ENCODE assay signal across 8 cellular contexts in genomic region chr15:58628206-58629057, GRCh38.
DNase-seq lines count a peak whose midpoint lies in the region; ATAC-seq and TF ChIP-seq lines count a peak whose summit lies in the region.

No MANE protein-coding gene starts in this region.

- H3F3A ChIP-seq in SU-DHL-6 (ENCODE audit: insufficient read depth), result no peaks in the 10 kb centered on the region

- no peak overlapping the region for H2BK12ac ChIP-seq in neuronal stem cell (ENCODE audit: low read length)

- intact Hi-C loops in posterior cingulate gyrus (cut with DNase I), result no loop called here

- in situ Hi-C loops in GM13977 (cut with MboI; ENCODE audit: low pct_unique_long_range_greater_than_20kb, low sequenced_read_pairs, unreplicated experiment), result no loop called here

- peak overlapping the region; percentile 46 for H3K4me2 ChIP-seq in SU-DHL-6 (ENCODE audit: low read depth, low read length, poor library complexity, severe bottlenecking)
- H3K4me2 ChIP-seq in neuronal stem cell (ENCODE audit: insufficient read depth, low read length, poor library complexity, severe bottlenecking), result no peak overlapping the region

- H3K36me3 ChIP-seq in SU-DHL-6 (ENCODE audit: low read length), result peaks cover 6% of the 10 kb centered on the region; the same call in 1 of the 2 replicates
- H3K36me3 ChIP-seq in neuronal stem cell (replicated peaks in 1 of 2; ENCODE audit: control insufficient read depth in 2 of 2, insufficient read depth in 2 of 2, low read length in 2 of 2), result peaks cover 3 to 70% of the 10 kb centered on the region in 2 donors

- no peak overlapping the region for H3K23ac ChIP-seq in neuronal stem cell (ENCODE audit: low read depth, low read length, poor library complexity)

- no peaks in the 10 kb centered on the region for H4K20me1 ChIP-seq in SU-DHL-6 (ENCODE audit: low read depth, low read length)

- no peak overlapping the region for H3K4me3 ChIP-seq in SU-DHL-6 (ENCODE audit: insufficient read depth, low read length, poor library complexity, severe bottlenecking)
- peak overlapping the region; percentile 32 to 54 for H3K4me3 ChIP-seq in foreskin fibroblast (ENCODE audit: low read depth in 1 of 2, low read length in 2 of 2)
- peak overlapping the region in 4 of 7 experiments; percentile 5 to 25 (median 8) for H3K4me3 ChIP-seq in skin epidermis
- no peak overlapping the region for H3K4me3 ChIP-seq in neuronal stem cell (ENCODE audit: low read length in 2 of 2)

- no peak overlapping the region for H2AFZ ChIP-seq in SU-DHL-6 (ENCODE audit: low read depth, low read length, severe bottlenecking)
- no peak overlapping the region for H2AFZ ChIP-seq in neuronal stem cell (ENCODE audit: low read length)

- H3K9me2 ChIP-seq in SU-DHL-6 (replicated peaks; ENCODE audit: insufficient read depth, low read length), result no peaks in the 10 kb centered on the region

- no peak overlapping the region for H3K18ac ChIP-seq in neuronal stem cell (ENCODE audit: low read length)

- H3K9ac ChIP-seq in SU-DHL-6 (ENCODE audit: low read length) (no peak overlapping the region), neuronal stem cell (ENCODE audit: low read depth, low read length, poor library complexity) (no peak overlapping the region)

- WGBS in neuronal stem cell (ENCODE audit: extremely low coverage in 2 of 2, insufficient read length in 2 of 2, insufficient replicate concordance in 1 of 2), 2 donors, result no CpG with 5 or more reads among the region's 3 CpGs

- H3K79me1 ChIP-seq in neuronal stem cell (ENCODE audit: low read depth, low read length), result peaks cover 2% of the 10 kb centered on the region

- no peak overlapping the region for H2AK5ac ChIP-seq in neuronal stem cell (ENCODE audit: low read depth, low read length)

- no peak overlapping the region for H3K14ac ChIP-seq in neuronal stem cell (ENCODE audit: low read length)

- H3K27me3 ChIP-seq in SU-DHL-6 (ENCODE audit: low read length), result no peaks in the 10 kb centered on the region
- H3K27me3 ChIP-seq in neuronal stem cell (ENCODE audit: control insufficient read depth in 3 of 3, insufficient read depth in 3 of 3, low read depth in 1 of 3, low read length in 3 of 3), result no peaks in the 10 kb centered on the region

- no peak overlapping the region for H4K91ac ChIP-seq in neuronal stem cell (ENCODE audit: low read depth, low read length, poor library complexity)

- no peaks in the 10 kb centered on the region for H3K4me1 ChIP-seq in neuronal stem cell (ENCODE audit: control insufficient read depth in 2 of 2, insufficient read depth in 1 of 2, low read depth in 1 of 2, low read length in 2 of 2)

- H2BK15ac ChIP-seq in neuronal stem cell (ENCODE audit: low read length), result no peak overlapping the region

- no peak overlapping the region for H2BK5ac ChIP-seq in neuronal stem cell (ENCODE audit: low read length)

- H3K79me2 ChIP-seq in SU-DHL-6 (ENCODE audit: insufficient read depth, low read length), result no peaks in the 10 kb centered on the region

- no peak for ATAC-seq in GM19452 (IDR thresholded peaks at IDR 0.05; ENCODE audit: unreplicated experiment)

- H3K4ac ChIP-seq in neuronal stem cell (ENCODE audit: low read length), result no peak overlapping the region

- DNase-seq in GM13977 (ENCODE audit: low spot score), result peak; percentile 23
- DNase-seq in foreskin fibroblast, result no peak
- no peak for DNase-seq in mucosa of gallbladder (ENCODE audit: low spot score)
- DNase-seq in neuronal stem cell (ENCODE audit: low spot score), result no peak
- DNase-seq in posterior cingulate gyrus, result no peak

- H3K27ac ChIP-seq in SU-DHL-6 (ENCODE audit: low read depth, low read length), result no peak overlapping the region
- H3K27ac ChIP-seq in skin epidermis, result peak overlapping the region in 19 of 21 experiments; percentile 17 to 94 (median 79)
- no peak overlapping the region for H3K27ac ChIP-seq in neuronal stem cell (replicated peaks; ENCODE audit: low read length)

- no peak overlapping the region for H2BK120ac ChIP-seq in neuronal stem cell (ENCODE audit: low read depth, low read length)

- H3K9me3 ChIP-seq in SU-DHL-6 (ENCODE audit: insufficient read depth, low read length), result no peaks in the 10 kb centered on the region
- peaks cover 0 to 7% of the 10 kb centered on the region in 2 donors for H3K9me3 ChIP-seq in neuronal stem cell (replicated peaks in 1 of 2; ENCODE audit: control insufficient read depth in 2 of 2, insufficient read depth in 1 of 2, low read depth in 1 of 2, low read length in 2 of 2)

- H4K8ac ChIP-seq in neuronal stem cell (ENCODE audit: low read depth, low read length), result no peak overlapping the region

- no peak for TF ChIP-seq CTCF in GM13977 (IDR thresholded peaks at IDR 0.05; ENCODE audit: extremely low read depth, insufficient read depth, missing control alignments)
- no peak for TF ChIP-seq CTCF in SU-DHL-6 (IDR thresholded peaks at IDR 0.05; ENCODE audit: insufficient read depth, low read length, poor library complexity, severe bottlenecking)
- no peak for TF ChIP-seq CTCF in foreskin fibroblast (IDR thresholded peaks at IDR 0.05; ENCODE audit: low read depth, low read length)

Comparison
In these comparisons a context has a peak if more than half of its experiments do, and no peak if none do; other contexts are left out.
1. H3K27ac ChIP-seq: peak in skin epidermis (19 of 21); none in SU-DHL-6 (single experiment) and neuronal stem cell (single experiment).
2. H3K4me3 ChIP-seq: peak in foreskin fibroblast (2 of 2) and skin epidermis (4 of 7); none in SU-DHL-6 (single experiment) and neuronal stem cell (0 of 2).